In the genomic region with DNA sequence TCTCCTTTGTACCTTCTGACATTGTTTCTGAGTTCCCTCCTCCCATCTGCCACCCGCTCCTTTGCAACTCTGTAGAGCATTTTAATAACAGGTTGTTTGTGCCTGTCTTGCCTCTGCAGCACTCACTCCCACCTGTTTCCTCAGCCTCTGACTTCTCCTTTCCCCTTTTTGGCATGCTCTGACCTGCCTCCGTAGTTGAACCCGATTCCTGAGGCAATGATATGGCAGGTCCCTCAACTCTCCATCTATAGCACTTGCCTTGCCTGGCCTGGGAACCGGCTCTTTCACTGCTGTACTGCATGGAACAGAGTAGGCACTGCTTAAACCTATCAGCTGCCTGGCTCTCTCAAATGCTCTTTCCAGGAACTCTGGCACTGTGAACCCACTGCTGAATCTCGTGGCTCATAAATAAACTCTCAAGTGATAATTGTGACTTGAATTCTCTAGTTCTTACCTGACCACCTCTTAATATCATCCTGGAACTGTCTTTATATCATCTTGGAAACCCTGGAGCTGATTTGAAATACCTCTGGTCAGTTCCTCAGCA, we compare ENCODE assay signal across 13 cellular contexts. TPM values are rescaled to one million over a fixed set of nuclear protein-coding genes. Genes with fewer than 3 reads are reported as not detected.
A peak's percentile ranks its signal among the peaks of the same experiment; 100 is the strongest.
DNase-seq lines count a peak whose midpoint lies in the region; ATAC-seq and TF ChIP-seq lines count a peak whose summit lies in the region.
"Had no signal": no experiment of that assay in that cellular context is flagged by ENCODE, and none has a peak within 500 bp of the region (broad histone marks: within the 10 kb centered on the region; RNA-seq: fewer than 3 reads in every experiment).

No MANE protein-coding gene starts in this region.

- H3K4me1 ChIP-seq in breast epithelium: peaks cover 0 to 6% of the 10 kb centered on the region in 2 donors

- TF ChIP-seq POLR2A in breast epithelium (IDR thresholded peaks at IDR 0.05): no peak

- intact Hi-C loops in breast epithelium (cut with DNase I; ENCODE audit: low total_unique reads): no loop called here
- intact Hi-C loops in MCF 10A (cut with micrococcal nuclease): no loop called here

- CTCF ChIA-PET in MCF 10A (lab: Yijun Ruan, JAX): interaction anchor here (0.6 kb wide), 1 partner anchor 617 kb away, joined by 4 read pairs; no protein-coding TSS in a partner anchor

- H3K27me3 ChIP-seq in breast epithelium: no peaks in the 10 kb centered on the region
- H3K27me3 ChIP-seq: gastroesophageal sphincter had no signal

- no TSS peak for BruUV-seq in MCF 10A (replicated peaks; lab: Mats Ljungman, UMichigan)

- no peaks in the 10 kb centered on the region for H3K9me3 Mint-ChIP-seq in MCF 10A (ENCODE audit: unreplicated experiment)
- H3K9me3 Mint-ChIP-seq in central memory CD8-positive, alpha-beta T cell: no peaks in the 10 kb centered on the region
- H3K9me3 Mint-ChIP-seq in stimulated activated naive CD8-positive, alpha-beta T cell treated with anti-CD3 and anti-CD28 coated beads, Interleukin-15, amount 100 ng/mL, for 72 hours: no peaks in the 10 kb centered on the region

- no peaks in the 10 kb centered on the region for H3K9me3 ChIP-seq in breast epithelium
- H3K9me3 ChIP-seq: gastroesophageal sphincter, left ventricle myocardium inferior had no signal

- no peak overlapping the region for H3K4me3 ChIP-seq in breast epithelium
- H3K4me3 ChIP-seq: gastroesophageal sphincter, left ventricle myocardium inferior had no signal

- H3K4me1 Mint-ChIP-seq in MCF 10A (ENCODE audit: insufficient read depth, unreplicated experiment): peaks cover 42% of the 10 kb centered on the region
- peaks cover 60% of the 10 kb centered on the region for H3K4me1 Mint-ChIP-seq in central memory CD8-positive, alpha-beta T cell
- peaks cover 54% of the 10 kb centered on the region for H3K4me1 Mint-ChIP-seq in stimulated activated naive CD8-positive, alpha-beta T cell treated with anti-CD3 and anti-CD28 coated beads, Interleukin-15, amount 100 ng/mL, for 72 hours

- no peak overlapping the region for H3K27ac Mint-ChIP-seq in MCF 10A (ENCODE audit: low read depth, unreplicated experiment)
- peak overlapping the region; percentile 92 for H3K27ac Mint-ChIP-seq in central memory CD8-positive, alpha-beta T cell (ENCODE audit: low read depth)
- H3K27ac Mint-ChIP-seq in stimulated activated naive CD8-positive, alpha-beta T cell treated with anti-CD3 and anti-CD28 coated beads, Interleukin-15, amount 100 ng/mL, for 72 hours: peak overlapping the region; percentile 72 to 91

- peak overlapping the region; percentile 5 to 13 for H3K27ac ChIP-seq in breast epithelium
- H3K27ac ChIP-seq: C4-2B had no signal

- no peak for DNase-seq in breast epithelium (ENCODE audit: low spot score in 2 of 2)
- no peak for DNase-seq in MCF 10A (ENCODE audit: unreplicated experiment)
- peak; percentile 71 for DNase-seq in NCI-H1105 (lab: John Stamatoyannopoulos, UW)
- no peak for DNase-seq in central memory CD8-positive, alpha-beta T cell (ENCODE audit: low spot score in 2 of 2)
- no peak for DNase-seq in stimulated activated naive CD8-positive, alpha-beta T cell treated with anti-CD3 and anti-CD28 coated beads, Interleukin-15, amount 100 ng/mL, for 72 hours
- no peak for DNase-seq in mesenteric fat pad (ENCODE audit: low spot score)
- DNase-seq: left ventricle myocardium inferior, NCI-H1694 treated with DMSO at 0.1 percent for 48 hours, SIG-M5 had no signal

- H3K36me3 ChIP-seq in breast epithelium: no peaks in the 10 kb centered on the region
- H3K36me3 ChIP-seq: gastroesophageal sphincter, left ventricle myocardium inferior had no signal

- POLR2A ChIA-PET in MCF 10A (lab: Yijun Ruan, JAX): no interaction called here

- H3K36me3 Mint-ChIP-seq in MCF 10A (ENCODE audit: insufficient read depth, unreplicated experiment): peaks cover 4% of the 10 kb centered on the region
- H3K36me3 Mint-ChIP-seq in central memory CD8-positive, alpha-beta T cell (ENCODE audit: insufficient read depth): peaks cover 11% of the 10 kb centered on the region

- H3K27me3 Mint-ChIP-seq in MCF 10A (ENCODE audit: insufficient read depth, unreplicated experiment): no peaks in the 10 kb centered on the region
- no peaks in the 10 kb centered on the region for H3K27me3 Mint-ChIP-seq in central memory CD8-positive, alpha-beta T cell
- H3K27me3 Mint-ChIP-seq in stimulated activated naive CD8-positive, alpha-beta T cell treated with anti-CD3 and anti-CD28 coated beads, Interleukin-15, amount 100 ng/mL, for 72 hours: no peaks in the 10 kb centered on the region

- ATAC-seq in central memory CD8-positive, alpha-beta T cell (replicated peaks; ENCODE audit: extremely low read depth, poor library complexity, severe bottlenecking): no peak
- peak; percentile 30 for ATAC-seq in stimulated activated naive CD8-positive, alpha-beta T cell treated with anti-CD3 and anti-CD28 coated beads, Interleukin-15, amount 100 ng/mL, for 72 hours
- no peak for ATAC-seq in GM19351 (IDR thresholded peaks at IDR 0.05; ENCODE audit: unreplicated experiment)
- ATAC-seq in HG02623 (IDR thresholded peaks at IDR 0.05; ENCODE audit: unreplicated experiment): no peak
- ATAC-seq: gastroesophageal sphincter had no signal

- H3K4me3 Mint-ChIP-seq in MCF 10A (ENCODE audit: unreplicated experiment): no peak overlapping the region
- H3K4me3 Mint-ChIP-seq in central memory CD8-positive, alpha-beta T cell: peak overlapping the region; percentile 74
- H3K4me3 Mint-ChIP-seq in stimulated activated naive CD8-positive, alpha-beta T cell treated with anti-CD3 and anti-CD28 coated beads, Interleukin-15, amount 100 ng/mL, for 72 hours: peak overlapping the region; percentile 77 to 79

- TF ChIP-seq CTCF in breast epithelium (IDR thresholded peaks at IDR 0.05): no peak
- no peak for TF ChIP-seq CTCF in MCF 10A (IDR thresholded peaks at IDR 0.05; ENCODE audit: unreplicated experiment)

RNA-seq across cellular contexts. Expression of a gene that starts 50.3 kb away (rescaled TPM):
- 100 to 1,000 TPM; 204 to 397 (median 263) TPM for total RNA-seq in breast epithelium
- 78.7 and 84.8 TPM in 2 replicates for total RNA-seq in MCF 10A (2022)
- 193 TPM for total RNA-seq in mesenteric fat pad
